24 cellular contexts compared by ENCODE assay signal in genomic region chr4:30818541-30818940, GRCh38.
"Had no signal": no experiment of that assay in that cellular context is flagged by ENCODE, and none has a peak within 500 bp of the region (broad histone marks: within the 10 kb centered on the region; RNA-seq: fewer than 3 reads in every experiment).

No MANE protein-coding gene starts in this region.

- H3K9ac ChIP-seq: neural progenitor cell, parathyroid adenoma had no signal

- H3K4me2 ChIP-seq: neural progenitor cell had no signal

- H3K36me3 ChIP-seq: neural progenitor cell, ovary, right lobe of liver, sigmoid colon, stomach, thoracic aorta, thyroid gland, tibial nerve, upper lobe of left lung, vagina had no signal

- H3K4me3 ChIP-seq: neural progenitor cell, ovary, psoas muscle, right lobe of liver, sigmoid colon, stomach, thoracic aorta, thyroid gland, tibial nerve, upper lobe of left lung, vagina had no signal

- H3K27me3 ChIP-seq: neural progenitor cell, ovary, right lobe of liver, sigmoid colon, stomach, thyroid gland, tibial nerve, upper lobe of left lung, vagina had no signal

- ATAC-seq: psoas muscle; right cardiac atrium; right lobe of liver; stimulated activated effector memory CD8-positive, alpha-beta T cell treated with anti-CD3 and anti-CD28 coated beads, Interleukin-12 subunit alpha, Interleukin-12 subunit beta, amount 100 ng/mL, for 72 hours; stimulated activated naive B cell treated with anti-CD40 and anti-IgM and Interleukin-4, amounts not matched to agents 10 μg/mL and 1 μg/mL and 100 μg/mL, for 72 hours had no signal

- H3K9me3 ChIP-seq: ovary, psoas muscle, right lobe of liver, sigmoid colon, stomach, thoracic aorta, thyroid gland, tibial nerve, upper lobe of left lung, vagina had no signal

- H3K27ac ChIP-seq: neural progenitor cell, ovary, parathyroid adenoma, psoas muscle, right lobe of liver, sigmoid colon, stomach, thoracic aorta, thyroid gland, tibial nerve, upper lobe of left lung, vagina had no signal

- H3K4me1 ChIP-seq: neural progenitor cell, parathyroid adenoma, psoas muscle, right lobe of liver, stomach, thyroid gland, tibial nerve, upper lobe of left lung, vagina had no signal

- DNase-seq: occipital lobe; ovary; posterior cingulate gyrus; psoas muscle; right cardiac atrium; right lobe of liver; sigmoid colon; small intestine; stimulated activated CD4-positive, alpha-beta T cell treated with anti-CD3 and anti-CD28 coated beads, Interleukin-15, amount 100 ng/mL, for 24 hours; stimulated activated CD4-positive, alpha-beta T cell treated with anti-CD3 and anti-CD28 coated beads, Interleukin-2, amount 100 ng/mL, for 24 hours; stimulated activated CD4-positive, alpha-beta T cell treated with anti-CD3 and anti-CD28 coated beads, Interleukin-2, amount 100 ng/mL, for 48 hours; stimulated activated CD4-positive, alpha-beta T cell treated with anti-CD3 and anti-CD28 coated beads, Interleukin-4, amount 100 ng/mL, for 24 hours; stimulated activated naive B cell treated with anti-CD40 and anti-IgM and Interleukin-4, amounts not matched to agents 10 μg/mL and 1 μg/mL and 100 μg/mL, for 72 hours; stimulated activated naive CD4-positive, alpha-beta T cell treated with Interleukin-2 at 50 U/mL for 16 hours; stomach; thyroid gland; trophoblast cell; upper lobe of left lung had no signal

- H3K79me2 ChIP-seq: parathyroid adenoma had no signal

- H2AFZ ChIP-seq: neural progenitor cell, parathyroid adenoma had no signal
